25 cellular contexts compared by ENCODE assay signal in the genomic region with DNA sequence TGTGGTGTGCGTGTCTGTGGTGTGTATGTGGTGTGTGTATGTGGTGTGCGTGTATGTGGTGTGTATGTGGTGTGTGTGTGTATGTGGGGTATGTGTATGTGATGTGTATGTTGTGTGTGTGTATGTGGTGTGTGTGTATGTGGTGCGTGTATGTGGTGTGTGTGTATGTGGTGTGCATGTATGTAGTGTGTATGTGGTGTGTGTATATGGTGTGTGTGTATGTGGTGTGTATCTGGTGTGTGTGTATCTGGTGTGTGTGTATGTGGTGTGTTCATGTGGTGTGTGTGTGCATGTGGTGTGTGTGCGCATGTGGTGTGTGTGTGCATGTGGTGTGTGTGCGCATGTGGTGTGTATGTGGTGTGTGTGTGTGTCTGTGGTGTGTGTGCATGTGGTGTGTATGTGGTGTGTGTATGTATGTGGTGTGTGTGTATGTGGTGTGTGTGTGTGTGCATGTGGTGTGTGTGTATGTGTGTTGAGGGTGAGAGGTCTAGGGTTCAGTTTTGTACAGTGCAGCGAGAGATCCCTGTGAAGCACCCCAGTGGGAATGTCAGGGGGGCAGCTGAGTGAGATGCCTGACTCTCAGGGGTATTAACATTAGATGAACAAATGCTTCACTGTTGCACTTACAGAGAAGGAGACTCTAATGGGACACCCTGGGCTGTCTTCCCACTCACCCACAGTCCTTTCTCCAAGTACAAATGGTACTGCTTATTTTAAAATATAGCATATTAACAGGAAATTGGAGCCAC.
DNase-seq lines count a peak whose midpoint lies in the region; ATAC-seq, FAIRE-seq and TF ChIP-seq lines count a peak whose summit lies in the region.
"Had no signal": no experiment of that assay in that cellular context is flagged by ENCODE, and none has a peak within 500 bp of the region (broad histone marks: within the 10 kb centered on the region; RNA-seq: fewer than 3 reads in every experiment).

No MANE protein-coding gene starts in this region.

- no peak for FAIRE-seq in A549 (lab: Jason Lieb, UNC)

- no peak overlapping the region; a peak in 1 of 6 replicates for H3K27ac ChIP-seq in A549
- no peak overlapping the region for H3K27ac ChIP-seq in caudate nucleus (ENCODE audit: low read depth, low read length)

- H3K4me1 Mint-ChIP-seq in CD14-positive monocyte = peaks cover 9% of the 10 kb centered on the region
- H3K4me1 Mint-ChIP-seq: nephron had no signal

- H3K4me2 ChIP-seq in A549 = no peak overlapping the region
- H3K4me2 ChIP-seq: GM23338, SK-N-SH had no signal

- ATAC-seq in A549 (peak; percentile 11 to 34; a peak in 2 of 6 replicates), GM21360 (IDR thresholded peaks at IDR 0.05; ENCODE audit: unreplicated experiment) (no peak)
- ATAC-seq: GM23338 had no signal

- DNase-seq in A549 (ENCODE audit: low read depth in 1 of 2, low spot score in 1 of 2) = peak in 1 of 2 experiments; percentile 19
- DNase-seq in CD14-positive monocyte (ENCODE audit: low spot score) = peak; percentile 10
- peak; percentile 47 for DNase-seq in NAMALWA (ENCODE audit: low spot score)
- peak; percentile 12 to 46 for DNase-seq in erythroblast (lab: John Stamatoyannopoulos, UW)
- no peak for DNase-seq in caudate nucleus (lab: John Stamatoyannopoulos, UW)
- DNase-seq in hippocampal formation (lab: John Stamatoyannopoulos, UW) = no peak
- no peak for DNase-seq in NOMO-1 treated with DMSO at 0.1 percent for 48 hours (lab: John Stamatoyannopoulos, UW; ENCODE audit: unreplicated experiment)
- DNase-seq: activated CD4-positive, alpha-beta T cell treated with anti-CD3 and anti-CD28 coated beads for 1 hour; activated CD8-positive, alpha-beta memory T cell treated with anti-CD3 and anti-CD28 coated beads, Interleukin-2, amount 50 U/mL, for 48 hours; activated naive CD4-positive, alpha-beta T cell; aorta; endodermal cell; kidney glomerular epithelial cell; mesendoderm; NCI-H2081; NCI-H526 treated with DMSO at 0.1 percent for 48 hours; SK-N-SH; stimulated activated CD4-positive, alpha-beta T cell treated with anti-CD3 and anti-CD28 coated beads, Interleukin-4, amount 100 ng/mL, for 1 hour; substantia nigra; T-helper 9 cell had no signal

- H3K9me3 Mint-ChIP-seq in CD14-positive monocyte = peaks cover 0 to 6% (median 0%) of the 10 kb centered on the region in 7 donors
- H3K9me3 Mint-ChIP-seq: endodermal cell, GM23338, IgD-negative memory B cell, nephron had no signal

- peaks cover 0 to 8% (median 5%) of the 10 kb centered on the region in 3 donors for H3K27me3 Mint-ChIP-seq in CD14-positive monocyte (ENCODE audit: low read depth in 3 of 3)
- H3K27me3 Mint-ChIP-seq: IgD-negative memory B cell had no signal

- no peak overlapping the region for H3K4me3 ChIP-seq in A549
- H3K4me3 ChIP-seq: GM23338 had no signal

- TF ChIP-seq POLR2A in A549 (IDR thresholded peaks at IDR 0.05; ENCODE audit: low read length) (no peak), erythroblast (IDR thresholded peaks at IDR 0.05; ENCODE audit: low read length) (no peak)

- TF ChIP-seq CTCF in A549 (IDR thresholded peaks at IDR 0.05) (no peak), CD14-positive monocyte (IDR thresholded peaks at IDR 0.05) (no peak)

- no peaks in the 10 kb centered on the region for H3K36me3 Mint-ChIP-seq in CD14-positive monocyte
- H3K36me3 Mint-ChIP-seq: IgD-negative memory B cell had no signal

- POLR2A ChIA-PET in A549 (lab: Yijun Ruan, JAX) = no interaction called here

- no peak for TF ChIP-seq EP300 in A549 (IDR thresholded peaks at IDR 0.05)

- 93% methylated on average over 6 of the region's 6 CpGs for WGBS in A549 (ENCODE audit: missing lambda C conversion rate)

- no peak overlapping the region for H3K4me3 Mint-ChIP-seq in CD14-positive monocyte
- H3K4me3 Mint-ChIP-seq: endodermal cell, GM23338, nephron had no signal

- no peaks in the 10 kb centered on the region for H3K9me3 ChIP-seq in A549
- H3K9me3 ChIP-seq: SK-N-SH had no signal

- no peak overlapping the region for H3K27ac Mint-ChIP-seq in CD14-positive monocyte
- H3K27ac Mint-ChIP-seq: GM23338, IgD-negative memory B cell, nephron, progenitor cell of endocrine pancreas had no signal

- peaks cover 10% of the 10 kb centered on the region; the same call in 1 of the 3 replicates for H3K4me1 ChIP-seq in A549

- CTCF ChIA-PET in A549 (lab: Yijun Ruan, JAX) = no interaction called here

- TF ChIP-seq RAD21 in A549 (conservative IDR thresholded peaks at IDR 0.05 in 1 of 2, IDR thresholded peaks at IDR 0.05 in 1 of 2) = no peak

- intact Hi-C loops in CD14-positive monocyte (cut with micrococcal nuclease) = no loop called here

TF ChIP-seq in A549, 52 proteins besides CTCF, POLR2A, EP300 and RAD21:
- TF ChIP-seq RARB (CRISPR knock-in tag; IDR thresholded peaks at IDR 0.05) = no peak
- TF ChIP-seq RNF2 (IDR thresholded peaks at IDR 0.05; ENCODE audit: borderline replicate concordance, low read depth) = no peak
- TF ChIP-seq FOSL2 (IDR thresholded peaks at IDR 0.05) = no peak
- no peak for TF ChIP-seq FOSL2 (CRISPR knock-in tag; IDR thresholded peaks at IDR 0.05)
- TF ChIP-seq KDM5A (IDR thresholded peaks at IDR 0.05) = no peak
- TF ChIP-seq JUN (IDR thresholded peaks at IDR 0.05) = no peak
- TF ChIP-seq HEYL (CRISPR knock-in tag; IDR thresholded peaks at IDR 0.05) = no peak
- TF ChIP-seq NPAS2 (CRISPR knock-in tag; IDR thresholded peaks at IDR 0.05; ENCODE audit: borderline replicate concordance) = no peak
- TF ChIP-seq, protein P1, sequence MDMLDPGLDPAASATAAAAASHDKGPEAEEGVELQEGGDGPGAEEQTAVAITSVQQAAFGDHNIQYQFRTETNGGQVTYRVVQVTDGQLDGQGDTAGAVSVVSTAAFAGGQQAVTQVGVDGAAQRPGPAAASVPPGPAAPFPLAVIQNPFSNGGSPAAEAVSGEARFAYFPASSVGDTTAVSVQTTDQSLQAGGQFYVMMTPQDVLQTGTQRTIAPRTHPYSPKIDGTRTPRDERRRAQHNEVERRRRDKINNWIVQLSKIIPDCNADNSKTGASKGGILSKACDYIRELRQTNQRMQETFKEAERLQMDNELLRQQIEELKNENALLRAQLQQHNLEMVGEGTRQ (IDR thresholded peaks at IDR 0.05) = no peak

Comparison
In these comparisons a context has a peak if more than half of its experiments do, and no peak if none do; other contexts are left out.
1. DNase-seq: peak in CD14-positive monocyte (single experiment), NAMALWA (single experiment) and erythroblast (2 of 2); none in caudate nucleus (0 of 61), hippocampal formation (0 of 2) and NOMO-1 treated with DMSO at 0.1 percent for 48 hours (single experiment).